In the genomic region with DNA sequence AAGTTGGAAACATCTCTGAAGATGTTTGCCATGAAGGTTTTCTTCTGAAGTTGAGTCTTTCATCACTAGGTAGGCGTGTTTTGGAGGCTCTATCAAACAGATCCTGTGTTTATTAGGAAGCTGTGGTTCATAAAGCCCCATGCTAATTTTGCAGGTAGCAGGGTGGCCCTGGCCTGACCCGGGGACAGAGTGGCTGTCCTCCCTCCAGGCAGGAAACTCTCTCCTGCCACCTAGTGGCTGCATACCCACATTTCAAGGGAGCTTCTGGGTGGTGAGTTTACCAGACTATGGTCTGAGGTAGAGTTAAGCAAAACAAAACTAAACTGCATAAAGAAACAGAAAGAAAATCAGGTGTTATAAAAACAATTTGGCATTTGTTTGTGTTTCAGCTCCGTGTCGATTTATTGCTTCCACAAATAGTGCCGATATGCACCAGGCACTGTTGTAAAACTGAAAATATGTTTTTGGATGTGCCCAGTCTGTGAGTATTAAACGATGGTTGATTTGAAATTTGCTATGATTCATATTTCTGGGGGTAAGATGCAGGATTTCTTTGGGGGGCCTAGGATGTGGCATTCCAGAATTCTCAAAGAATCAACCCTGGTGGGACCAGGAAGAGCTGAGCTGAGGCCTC, we compare ENCODE assay signal across 8 cellular contexts. TPM values are rescaled to one million over a fixed set of nuclear protein-coding genes. Genes with fewer than 3 reads are reported as not detected.
A peak's percentile ranks its signal among the peaks of the same experiment; 100 is the strongest.
DNase-seq lines count a peak whose midpoint lies in the region; ATAC-seq and TF ChIP-seq lines count a peak whose summit lies in the region.

No MANE protein-coding gene starts in this region.

- TF ChIP-seq POLR2A in vagina (IDR thresholded peaks at IDR 0.05) = no peak

- H3K4me3 ChIP-seq in HAP-1 (no peak overlapping the region), vagina (no peak overlapping the region)

- DNase-seq in G401 (ENCODE audit: low spot score) (peak; percentile 3), HAP-1 (ENCODE audit: low spot score in 2 of 2) (peak; percentile 11 to 73), NCI-H82 (lab: John Stamatoyannopoulos, UW) (peak; percentile 74), omental fat pad (ENCODE audit: low spot score) (peak; percentile 44), vagina (ENCODE audit: extremely low spot score in 2 of 2) (no peak), NCI-H1436 (lab: John Stamatoyannopoulos, UW) (no peak)
- DNase-seq in activated CD8-positive, alpha-beta memory T cell treated with anti-CD3 and anti-CD28 coated beads for 1 hour (ENCODE audit: extremely low read depth in 1 of 2, low read depth in 1 of 2) = peak; percentile 6 to 38

- in situ Hi-C loops in G401 (cut with HindIII; ENCODE audit: low sequenced_read_pairs) = no loop called here
- in situ Hi-C loops in HAP-1 (cut with MboI; ENCODE audit: low sequenced_read_pairs) = no loop called here

- intact Hi-C loops in vagina (cut with DNase I) = loop anchor here (5.0 kb wide), 1 partner anchor 138 kb away; no protein-coding TSS in a partner anchor

- no peak overlapping the region for H3K27ac ChIP-seq in vagina

- TF ChIP-seq CTCF in omental fat pad (IDR thresholded peaks at IDR 0.05) (peak in 1 of 3 donors; percentile 21), vagina (IDR thresholded peaks at IDR 0.05) (peak in 2 of 3 experiments; percentile 36 to 49)

- no peaks in the 10 kb centered on the region for H3K36me3 ChIP-seq in HAP-1 (replicated peaks)
- H3K36me3 ChIP-seq in vagina = no peaks in the 10 kb centered on the region

- no peaks in the 10 kb centered on the region for H3K4me1 ChIP-seq in HAP-1
- no peaks in the 10 kb centered on the region for H3K4me1 ChIP-seq in vagina

- H3K27me3 ChIP-seq in HAP-1 (ENCODE audit: low read depth) (0 out of 2 replicates have a peak, but pooled peaks cover 2% of the 10 kb centered on the region), vagina (no peaks in the 10 kb centered on the region)

- peak; percentile 76 for ATAC-seq in esophagus mucosa
- ATAC-seq in omental fat pad (ENCODE audit: low FRiP score) = no peak

- H3K9me3 ChIP-seq in HAP-1 = no peaks in the 10 kb centered on the region
- H3K9me3 ChIP-seq in vagina = no peaks in the 10 kb centered on the region

RNA-seq across cellular contexts. Expression of a gene that starts 26.0 kb away (rescaled TPM):
- total RNA-seq in G401 (2014; rRNA removed; shearing (Covaris generic)) = not detected in 2 replicates
- not detected for total RNA-seq in esophagus mucosa
- total RNA-seq in omental fat pad = not detected
- total RNA-seq in vagina = not detected

RNA-seq across cellular contexts. Expression of a gene that starts 48.4 kb away (rescaled TPM):
- not detected in 2 replicates for total RNA-seq in G401 (2014; rRNA removed; shearing (Covaris generic))
- total RNA-seq in esophagus mucosa = 4.1 TPM
- 10 to 100 TPM in 2 of 4 donors, 1 to 10 TPM in 2; 2.6 to 50.5 (median 7.3) TPM for total RNA-seq in omental fat pad
- total RNA-seq in vagina = 2.5 TPM

Comparison
In these comparisons a context has a peak if more than half of its experiments do, and no peak if none do; other contexts are left out.
1. DNase-seq: peak in G401 (single experiment), HAP-1 (2 of 2), NCI-H82 (single experiment), activated CD8-positive, alpha-beta memory T cell treated with anti-CD3 and anti-CD28 coated beads for 1 hour (2 of 2) and omental fat pad (single experiment); none in vagina (0 of 2) and NCI-H1436 (single experiment).